1 cellular context compared by ENCODE assay signal in the genomic region with DNA sequence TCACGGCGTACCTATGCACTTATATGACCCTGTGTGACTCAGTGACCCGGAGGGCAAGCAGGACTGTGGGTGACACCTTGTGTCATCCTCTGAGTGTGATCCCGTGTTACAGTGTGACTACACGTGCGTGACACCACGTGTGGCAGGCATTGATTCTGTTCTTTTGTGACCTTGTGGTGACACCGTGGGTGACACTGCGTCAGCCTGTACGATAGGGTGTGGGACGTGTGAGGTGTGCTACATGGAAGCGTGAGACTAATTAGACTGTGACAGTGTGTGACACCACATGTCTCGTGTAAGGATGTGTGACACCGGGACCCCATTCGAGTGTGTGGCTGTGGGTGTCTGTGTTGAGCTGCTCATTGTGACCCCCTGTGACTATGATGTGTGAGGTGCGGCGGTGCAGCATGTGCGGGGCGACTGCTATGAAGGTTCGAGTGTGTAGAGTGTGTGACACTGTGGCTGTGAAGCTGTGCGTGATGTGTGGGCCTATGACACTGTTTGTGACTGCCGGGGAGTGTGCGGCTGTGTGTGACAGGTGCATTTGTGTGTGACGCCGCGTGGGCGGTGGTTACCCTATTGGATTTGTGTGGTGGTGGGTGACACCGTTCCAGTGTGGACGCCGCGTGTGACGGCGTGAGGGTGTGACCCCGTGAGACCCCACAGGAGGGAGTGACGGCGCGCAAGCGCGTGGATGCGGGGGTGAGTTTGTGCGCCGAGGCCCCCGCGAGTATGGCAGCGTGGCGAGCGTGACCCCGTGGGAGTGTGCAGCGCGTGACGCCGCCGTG.
TF ChIP-seq lines count a peak whose summit lies in the region.

A gene (plus strand): TSS at position 783 of the 788 bp plus-strand sequence. CDS start 5,621 bp downstream, outside the sequence.

TF ChIP-seq in K562, 482 proteins besides CTCF, POLR2A, EP300 and RAD21 (continued from another document and continues in another):
- TF ChIP-seq, protein P1, sequence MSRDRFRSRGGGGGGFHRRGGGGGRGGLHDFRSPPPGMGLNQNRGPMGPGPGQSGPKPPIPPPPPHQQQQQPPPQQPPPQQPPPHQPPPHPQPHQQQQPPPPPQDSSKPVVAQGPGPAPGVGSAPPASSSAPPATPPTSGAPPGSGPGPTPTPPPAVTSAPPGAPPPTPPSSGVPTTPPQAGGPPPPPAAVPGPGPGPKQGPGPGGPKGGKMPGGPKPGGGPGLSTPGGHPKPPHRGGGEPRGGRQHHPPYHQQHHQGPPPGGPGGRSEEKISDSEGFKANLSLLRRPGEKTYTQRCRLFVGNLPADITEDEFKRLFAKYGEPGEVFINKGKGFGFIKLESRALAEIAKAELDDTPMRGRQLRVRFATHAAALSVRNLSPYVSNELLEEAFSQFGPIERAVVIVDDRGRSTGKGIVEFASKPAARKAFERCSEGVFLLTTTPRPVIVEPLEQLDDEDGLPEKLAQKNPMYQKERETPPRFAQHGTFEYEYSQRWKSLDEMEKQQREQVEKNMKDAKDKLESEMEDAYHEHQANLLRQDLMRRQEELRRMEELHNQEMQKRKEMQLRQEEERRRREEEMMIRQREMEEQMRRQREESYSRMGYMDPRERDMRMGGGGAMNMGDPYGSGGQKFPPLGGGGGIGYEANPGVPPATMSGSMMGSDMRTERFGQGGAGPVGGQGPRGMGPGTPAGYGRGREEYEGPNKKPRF (IDR thresholded peaks at IDR 0.05; ENCODE audit: low read depth, low read length): no peak
- no peak for TF ChIP-seq CBX5 (IDR thresholded peaks at IDR 0.05; ENCODE audit: borderline replicate concordance, low read depth)
- no peak for TF ChIP-seq MYC (IDR thresholded peaks at IDR 0.05; ENCODE audit: low read depth, low read length)
- no peak for TF ChIP-seq MYC (CRISPR knock-in tag; IDR thresholded peaks at IDR 0.05; ENCODE audit: borderline replicate concordance, low read depth)
- no peak for TF ChIP-seq HNRNPH1 (optimal IDR thresholded peaks at IDR 0.05; ENCODE audit: low read depth, low read length)
- TF ChIP-seq, protein P2, sequence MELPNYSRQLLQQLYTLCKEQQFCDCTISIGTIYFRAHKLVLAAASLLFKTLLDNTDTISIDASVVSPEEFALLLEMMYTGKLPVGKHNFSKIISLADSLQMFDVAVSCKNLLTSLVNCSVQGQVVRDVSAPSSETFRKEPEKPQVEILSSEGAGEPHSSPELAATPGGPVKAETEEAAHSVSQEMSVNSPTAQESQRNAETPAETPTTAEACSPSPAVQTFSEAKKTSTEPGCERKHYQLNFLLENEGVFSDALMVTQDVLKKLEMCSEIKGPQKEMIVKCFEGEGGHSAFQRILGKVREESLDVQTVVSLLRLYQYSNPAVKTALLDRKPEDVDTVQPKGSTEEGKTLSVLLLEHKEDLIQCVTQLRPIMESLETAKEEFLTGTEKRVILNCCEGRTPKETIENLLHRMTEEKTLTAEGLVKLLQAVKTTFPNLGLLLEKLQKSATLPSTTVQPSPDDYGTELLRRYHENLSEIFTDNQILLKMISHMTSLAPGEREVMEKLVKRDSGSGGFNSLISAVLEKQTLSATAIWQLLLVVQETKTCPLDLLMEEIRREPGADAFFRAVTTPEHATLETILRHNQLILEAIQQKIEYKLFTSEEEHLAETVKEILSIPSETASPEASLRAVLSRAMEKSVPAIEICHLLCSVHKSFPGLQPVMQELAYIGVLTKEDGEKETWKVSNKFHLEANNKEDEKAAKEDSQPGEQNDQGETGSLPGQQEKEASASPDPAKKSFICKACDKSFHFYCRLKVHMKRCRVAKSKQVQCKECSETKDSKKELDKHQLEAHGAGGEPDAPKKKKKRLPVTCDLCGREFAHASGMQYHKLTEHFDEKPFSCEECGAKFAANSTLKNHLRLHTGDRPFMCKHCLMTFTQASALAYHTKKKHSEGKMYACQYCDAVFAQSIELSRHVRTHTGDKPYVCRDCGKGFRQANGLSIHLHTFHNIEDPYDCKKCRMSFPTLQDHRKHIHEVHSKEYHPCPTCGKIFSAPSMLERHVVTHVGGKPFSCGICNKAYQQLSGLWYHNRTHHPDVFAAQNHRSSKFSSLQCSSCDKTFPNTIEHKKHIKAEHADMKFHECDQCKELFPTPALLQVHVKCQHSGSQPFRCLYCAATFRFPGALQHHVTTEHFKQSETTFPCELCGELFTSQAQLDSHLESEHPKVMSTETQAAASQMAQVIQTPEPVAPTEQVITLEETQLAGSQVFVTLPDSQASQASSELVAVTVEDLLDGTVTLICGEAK (IDR thresholded peaks at IDR 0.05): peak; percentile 37; the same call in 1 of the 2 replicates
- TF ChIP-seq, protein P2 (CRISPR knock-in tag; IDR thresholded peaks at IDR 0.05): no peak
- TF ChIP-seq, protein P3, sequence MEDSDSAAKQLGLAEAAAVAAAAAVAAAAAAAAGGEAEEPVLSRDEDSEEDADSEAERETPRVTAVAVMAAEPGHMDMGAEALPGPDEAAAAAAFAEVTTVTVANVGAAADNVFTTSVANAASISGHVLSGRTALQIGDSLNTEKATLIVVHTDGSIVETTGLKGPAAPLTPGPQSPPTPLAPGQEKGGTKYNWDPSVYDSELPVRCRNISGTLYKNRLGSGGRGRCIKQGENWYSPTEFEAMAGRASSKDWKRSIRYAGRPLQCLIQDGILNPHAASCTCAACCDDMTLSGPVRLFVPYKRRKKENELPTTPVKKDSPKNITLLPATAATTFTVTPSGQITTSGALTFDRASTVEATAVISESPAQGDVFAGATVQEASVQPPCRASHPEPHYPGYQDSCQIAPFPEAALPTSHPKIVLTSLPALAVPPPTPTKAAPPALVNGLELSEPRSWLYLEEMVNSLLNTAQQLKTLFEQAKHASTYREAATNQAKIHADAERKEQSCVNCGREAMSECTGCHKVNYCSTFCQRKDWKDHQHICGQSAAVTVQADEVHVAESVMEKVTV (CRISPR knock-in tag; IDR thresholded peaks at IDR 0.05): no peak
- TF ChIP-seq STAG1 (CRISPR knock-in tag; IDR thresholded peaks at IDR 0.05; ENCODE audit: borderline replicate concordance): no peak
- TF ChIP-seq ZNF316 (IDR thresholded peaks at IDR 0.05): no peak
- peak in 1 of 2 experiments; percentile 47; a peak in 1 of 4 replicates for TF ChIP-seq SIN3A (IDR thresholded peaks at IDR 0.05; ENCODE audit: borderline replicate concordance in 2 of 2, control insufficient read depth in 1 of 2, low read depth in 2 of 2, low read length in 2 of 2)
- no peak for TF ChIP-seq BRF1 (IDR thresholded peaks at IDR 0.05; ENCODE audit: borderline replicate concordance, extremely low read depth, insufficient read length)
- TF ChIP-seq, protein P4, sequence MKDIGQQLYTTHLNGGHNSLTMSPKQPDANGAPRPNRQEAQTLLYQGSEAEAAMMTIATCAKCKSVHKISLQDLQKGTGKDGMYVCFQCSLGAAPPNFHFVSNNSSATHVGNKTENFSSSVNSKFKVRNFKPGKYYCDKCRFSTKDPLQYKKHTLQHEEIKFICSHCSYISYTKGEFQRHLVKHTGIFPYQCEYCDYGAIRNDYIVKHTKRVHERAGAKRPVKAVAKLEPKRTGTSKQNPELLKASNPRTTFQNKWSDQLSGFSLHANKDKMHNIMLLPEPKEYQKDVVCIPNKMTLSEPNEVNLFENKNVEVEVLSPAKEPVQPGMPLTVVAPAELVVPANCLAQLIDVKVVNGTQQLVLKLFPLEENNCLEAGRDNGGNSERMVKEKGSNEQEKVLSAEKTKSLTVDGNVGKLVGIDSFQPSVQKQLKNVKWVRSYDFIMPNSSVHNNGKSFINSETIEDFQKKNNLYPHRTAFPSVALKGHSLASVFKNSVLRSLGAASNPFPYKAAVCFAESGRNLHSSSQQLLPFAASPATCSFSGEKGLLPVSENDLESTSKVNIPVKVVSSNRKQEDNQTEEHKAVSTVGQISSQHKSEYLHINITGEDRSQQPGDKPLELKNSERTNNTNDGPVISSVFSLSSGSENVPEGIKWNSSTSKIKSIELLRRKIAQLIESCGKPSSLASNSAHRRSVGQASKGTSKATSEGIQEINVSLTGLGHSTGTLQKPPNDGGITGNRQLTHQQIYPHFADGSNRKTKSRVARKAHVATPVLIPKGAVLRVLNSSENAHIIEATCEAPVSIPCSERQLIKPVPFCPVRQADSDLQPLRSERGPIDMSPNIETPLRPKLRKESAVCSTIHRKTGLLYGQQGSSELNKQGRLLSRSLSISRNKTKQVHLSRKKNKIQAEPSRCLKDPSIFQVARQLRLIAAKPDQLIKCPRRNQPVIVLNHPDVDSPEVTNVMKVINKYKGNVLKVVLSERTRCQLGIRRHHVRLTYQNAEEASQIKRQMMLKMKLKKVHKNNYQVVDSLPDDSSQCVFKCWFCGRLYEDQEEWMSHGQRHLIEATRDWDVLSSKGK (CRISPR knock-in tag; IDR thresholded peaks at IDR 0.05): no peak
- TF ChIP-seq ZNF79 (CRISPR knock-in tag; IDR thresholded peaks at IDR 0.05; ENCODE audit: low read depth): no peak
- TF ChIP-seq PYGO2 (tag; IDR thresholded peaks at IDR 0.05): no peak
- TF ChIP-seq, protein P5, sequence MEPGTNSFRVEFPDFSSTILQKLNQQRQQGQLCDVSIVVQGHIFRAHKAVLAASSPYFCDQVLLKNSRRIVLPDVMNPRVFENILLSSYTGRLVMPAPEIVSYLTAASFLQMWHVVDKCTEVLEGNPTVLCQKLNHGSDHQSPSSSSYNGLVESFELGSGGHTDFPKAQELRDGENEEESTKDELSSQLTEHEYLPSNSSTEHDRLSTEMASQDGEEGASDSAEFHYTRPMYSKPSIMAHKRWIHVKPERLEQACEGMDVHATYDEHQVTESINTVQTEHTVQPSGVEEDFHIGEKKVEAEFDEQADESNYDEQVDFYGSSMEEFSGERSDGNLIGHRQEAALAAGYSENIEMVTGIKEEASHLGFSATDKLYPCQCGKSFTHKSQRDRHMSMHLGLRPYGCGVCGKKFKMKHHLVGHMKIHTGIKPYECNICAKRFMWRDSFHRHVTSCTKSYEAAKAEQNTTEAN (CRISPR knock-in tag; IDR thresholded peaks at IDR 0.05): peak; percentile 88
- no peak for TF ChIP-seq MECOM (CRISPR knock-in tag; IDR thresholded peaks at IDR 0.05)
- TF ChIP-seq ZFP1 (CRISPR knock-in tag; IDR thresholded peaks at IDR 0.05): no peak
- TF ChIP-seq TFAM (CRISPR knock-in tag; conservative IDR thresholded peaks at IDR 0.05): no peak
- TF ChIP-seq ZNF695 (CRISPR knock-in tag; IDR thresholded peaks at IDR 0.05): 0 out of 2 replicates have a peak, but pooled peaks have one; percentile 55
- TF ChIP-seq, protein P6, sequence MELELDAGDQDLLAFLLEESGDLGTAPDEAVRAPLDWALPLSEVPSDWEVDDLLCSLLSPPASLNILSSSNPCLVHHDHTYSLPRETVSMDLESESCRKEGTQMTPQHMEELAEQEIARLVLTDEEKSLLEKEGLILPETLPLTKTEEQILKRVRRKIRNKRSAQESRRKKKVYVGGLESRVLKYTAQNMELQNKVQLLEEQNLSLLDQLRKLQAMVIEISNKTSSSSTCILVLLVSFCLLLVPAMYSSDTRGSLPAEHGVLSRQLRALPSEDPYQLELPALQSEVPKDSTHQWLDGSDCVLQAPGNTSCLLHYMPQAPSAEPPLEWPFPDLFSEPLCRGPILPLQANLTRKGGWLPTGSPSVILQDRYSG (tag; conservative IDR thresholded peaks at IDR 0.05; ENCODE audit: low read depth): no peak
- no peak for TF ChIP-seq DIDO1 (tag; IDR thresholded peaks at IDR 0.05; ENCODE audit: low read depth)
- TF ChIP-seq, protein P7, sequence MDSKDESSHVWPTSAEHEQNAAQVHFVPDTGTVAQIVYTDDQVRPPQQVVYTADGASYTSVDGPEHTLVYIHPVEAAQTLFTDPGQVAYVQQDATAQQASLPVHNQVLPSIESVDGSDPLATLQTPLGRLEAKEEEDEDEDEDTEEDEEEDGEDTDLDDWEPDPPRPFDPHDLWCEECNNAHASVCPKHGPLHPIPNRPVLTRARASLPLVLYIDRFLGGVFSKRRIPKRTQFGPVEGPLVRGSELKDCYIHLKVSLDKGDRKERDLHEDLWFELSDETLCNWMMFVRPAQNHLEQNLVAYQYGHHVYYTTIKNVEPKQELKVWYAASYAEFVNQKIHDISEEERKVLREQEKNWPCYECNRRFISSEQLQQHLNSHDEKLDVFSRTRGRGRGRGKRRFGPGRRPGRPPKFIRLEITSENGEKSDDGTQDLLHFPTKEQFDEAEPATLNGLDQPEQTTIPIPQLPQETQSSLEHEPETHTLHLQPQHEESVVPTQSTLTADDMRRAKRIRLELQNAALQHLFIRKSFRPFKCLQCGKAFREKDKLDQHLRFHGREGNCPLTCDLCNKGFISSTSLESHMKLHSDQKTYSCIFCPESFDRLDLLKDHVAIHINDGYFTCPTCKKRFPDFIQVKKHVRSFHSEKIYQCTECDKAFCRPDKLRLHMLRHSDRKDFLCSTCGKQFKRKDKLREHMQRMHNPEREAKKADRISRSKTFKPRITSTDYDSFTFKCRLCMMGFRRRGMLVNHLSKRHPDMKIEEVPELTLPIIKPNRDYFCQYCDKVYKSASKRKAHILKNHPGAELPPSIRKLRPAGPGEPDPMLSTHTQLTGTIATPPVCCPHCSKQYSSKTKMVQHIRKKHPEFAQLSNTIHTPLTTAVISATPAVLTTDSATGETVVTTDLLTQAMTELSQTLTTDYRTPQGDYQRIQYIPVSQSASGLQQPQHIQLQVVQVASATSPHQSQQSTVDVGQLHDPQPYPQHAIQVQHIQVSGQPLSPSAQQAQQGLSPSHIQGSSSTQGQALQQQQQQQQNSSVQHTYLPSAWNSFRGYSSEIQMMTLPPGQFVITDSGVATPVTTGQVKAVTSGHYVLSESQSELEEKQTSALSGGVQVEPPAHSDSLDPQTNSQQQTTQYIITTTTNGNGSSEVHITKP (IDR thresholded peaks at IDR 0.05; ENCODE audit: partially characterized antibody): no peak
- TF ChIP-seq SIRT6 (IDR thresholded peaks at IDR 0.05; ENCODE audit: low read depth, low read length): no peak
